8 cellular contexts compared by ENCODE assay signal in the genomic region with DNA sequence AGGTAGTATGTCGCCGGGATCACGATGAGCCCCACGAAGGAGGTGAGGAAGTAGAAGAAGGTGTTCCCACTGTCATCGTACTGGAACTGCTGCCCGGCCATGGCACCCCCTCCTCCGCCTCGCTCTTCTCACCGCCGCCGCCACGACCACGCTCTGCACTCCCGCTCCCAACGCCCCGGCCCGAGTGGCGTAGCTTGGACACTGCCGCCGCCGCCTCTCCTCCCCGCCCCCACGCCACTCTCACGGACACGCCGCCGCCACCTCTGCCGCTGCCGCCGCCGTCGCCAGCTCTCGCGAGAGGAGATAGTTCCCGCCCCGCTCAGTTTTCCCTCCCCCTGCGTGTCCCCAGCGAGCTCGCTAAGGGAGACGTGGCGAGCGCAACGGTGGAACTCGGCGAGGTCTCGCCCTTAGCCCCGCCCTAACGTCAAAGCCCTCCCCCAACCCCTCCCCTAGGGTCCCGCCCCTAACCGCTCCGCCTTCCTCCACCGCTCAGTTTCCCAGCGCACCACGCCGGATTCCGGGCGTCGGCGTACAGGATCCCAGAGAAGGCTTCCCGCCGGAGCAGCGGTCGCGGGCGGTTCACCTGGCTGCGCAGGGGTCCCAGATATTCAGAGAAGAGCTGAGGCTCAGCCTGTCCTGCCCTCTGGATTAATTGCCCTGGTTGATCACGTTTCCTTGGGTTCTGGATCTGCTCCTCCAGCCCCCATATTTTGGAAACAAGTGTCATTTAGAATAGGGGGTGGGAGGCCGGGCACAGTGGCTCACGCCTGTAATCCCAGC. TPM values are rescaled to one million over a fixed set of nuclear protein-coding genes. Genes with fewer than 3 reads are reported as not detected.
DNase-seq lines count a peak whose midpoint lies in the region; ATAC-seq, FAIRE-seq and TF ChIP-seq lines count a peak whose summit lies in the region.

SEC63 (minus strand) TSS at position 300 of the 780 bp plus-strand sequence; CDS start at position 101, 199 bp downstream.

- H3K36me3 ChIP-seq in OCI-LY1 (ENCODE audit: insufficient read depth, low read length) = peaks cover 12% of the 10 kb centered on the region

- FAIRE-seq in D721Med (lab: Jason Lieb, UNC) = no peak

- peak; percentile 87 for ATAC-seq in GM21515 (IDR thresholded peaks at IDR 0.05; ENCODE audit: unreplicated experiment)

- peak within 1 kb of the TSS; percentile 79 for H3K4me2 ChIP-seq in OCI-LY1 (ENCODE audit: low read length)

- in situ Hi-C loops in endometrial microvascular endothelial cells (cut with HindIII; ENCODE audit: inconsistent ontology term, low pct_unique_long_range_greater_than_20kb, low sequenced_read_pairs) = no loop called here

- DNase-seq in D721Med (ENCODE audit: insufficient read length, low spot score) (peak; percentile 80), HuH-7 (ENCODE audit: low spot score) (peak; percentile 93), midbrain (lab: John Stamatoyannopoulos, UW) (peak; percentile 97)
- DNase-seq in activated CD8-positive, alpha-beta memory T cell treated with anti-CD3 and anti-CD28 coated beads, Interleukin-2, amount 50 U/mL, for 4 hours = peak; percentile 97
- DNase-seq in stimulated activated CD8-positive, alpha-beta memory T cell treated with anti-CD3 and anti-CD28 coated beads, Interleukin-15, amount 100 ng/mL, for 48 hours (ENCODE audit: low read depth in 2 of 2) = peak; percentile 96

- no peaks in the 10 kb centered on the region for H3K27me3 ChIP-seq in OCI-LY1 (ENCODE audit: insufficient read depth, low read length)

- H2AFZ ChIP-seq in OCI-LY1 (ENCODE audit: low read length) = 0 out of 2 replicates have a peak within 1 kb of the TSS, but pooled peaks have one; percentile 4

- peaks cover 35% of the 10 kb centered on the region for H3K79me2 ChIP-seq in OCI-LY1 (ENCODE audit: insufficient read depth, low read length)

- TF ChIP-seq CTCF in D721Med (IDR thresholded peaks at IDR 0.05; ENCODE audit: insufficient read depth, missing control alignments) (no peak), OCI-LY1 (IDR thresholded peaks at IDR 0.05; ENCODE audit: low read length) (no peak)

- H3K9me2 ChIP-seq in OCI-LY1 (ENCODE audit: low read depth, low read length) = no peaks in the 10 kb centered on the region

- peak within 1 kb of the TSS; percentile 68 for H3K27ac ChIP-seq in OCI-LY1 (ENCODE audit: low read depth, low read length, poor library complexity, severe bottlenecking)

- H3K9me3 ChIP-seq in OCI-LY1 (ENCODE audit: low read length) = no peaks in the 10 kb centered on the region

- no peaks in the 10 kb centered on the region for H4K20me1 ChIP-seq in OCI-LY1 (ENCODE audit: insufficient read depth, low read length)

- H3K9ac ChIP-seq in OCI-LY1 (ENCODE audit: low read length) = peak within 1 kb of the TSS; percentile 90

- H3K4me3 ChIP-seq in OCI-LY1 (ENCODE audit: low read depth, low read length, poor library complexity, severe bottlenecking) = peak within 1 kb of the TSS; percentile 92

- H3K4me1 ChIP-seq in OCI-LY1 (ENCODE audit: insufficient read depth, low read length, severe bottlenecking) = peaks cover 21% of the 10 kb centered on the region

- H3F3A ChIP-seq in OCI-LY1 (ENCODE audit: insufficient read depth, low read length) = no peaks in the 10 kb centered on the region

RNA-seq across cellular contexts. Expression of gene SEC63, which starts in this region (rescaled TPM):
- total RNA-seq in endometrial microvascular endothelial cells (ENCODE audit: inconsistent ontology term) = 15.5 TPM

Comparison
In these comparisons a context has a peak if more than half of its experiments do, and no peak if none do; other contexts are left out.
1. Peak in every context shown above with its lines: DNase-seq, ATAC-seq, H3K4me3 ChIP-seq and H3K27ac ChIP-seq.